3 cellular contexts compared by ENCODE assay signal in genomic region chr20:23131766-23132165, GRCh38.
TF ChIP-seq lines count a peak whose summit lies in the region.

No MANE protein-coding gene starts in this region.

TF ChIP-seq in A549, 52 proteins besides CTCF, POLR2A, EP300 and RAD21:
- no peak for TF ChIP-seq RCOR1 (IDR thresholded peaks at IDR 0.05; ENCODE audit: low read depth, low read length)
- TF ChIP-seq MAZ (IDR thresholded peaks at IDR 0.05; ENCODE audit: borderline replicate concordance, low read depth, low read length): no peak
- TF ChIP-seq MYC (IDR thresholded peaks at IDR 0.05; ENCODE audit: borderline replicate concordance, low read length): no peak
- TF ChIP-seq HOXB5 (CRISPR knock-in tag; IDR thresholded peaks at IDR 0.05): no peak
- no peak for TF ChIP-seq EHMT2 (IDR thresholded peaks at IDR 0.05; ENCODE audit: low read depth)
- no peak for TF ChIP-seq E2F6 (IDR thresholded peaks at IDR 0.05; ENCODE audit: borderline replicate concordance, low read depth)
- no peak for TF ChIP-seq CBX2 (IDR thresholded peaks at IDR 0.05; ENCODE audit: borderline replicate concordance, low read depth)
- TF ChIP-seq PBX3 (IDR thresholded peaks at IDR 0.05): no peak
- TF ChIP-seq NPAS2 (CRISPR knock-in tag; IDR thresholded peaks at IDR 0.05; ENCODE audit: borderline replicate concordance): no peak

TF ChIP-seq in GM23338, 12 proteins besides CTCF, POLR2A, EP300 and RAD21:
- TF ChIP-seq REST (IDR thresholded peaks at IDR 0.05; ENCODE audit: unreplicated experiment) (no peak), EZH2 (IDR thresholded peaks at IDR 0.05; ENCODE audit: low read depth, unreplicated experiment) (no peak), EZH2phosphoT487 (IDR thresholded peaks at IDR 0.05; ENCODE audit: unreplicated experiment) (no peak), ETS1 (IDR thresholded peaks at IDR 0.05) (no peak), ZNF114 (CRISPR knock-in tag; IDR thresholded peaks at IDR 0.05) (no peak), POLR2AphosphoS5 (IDR thresholded peaks at IDR 0.05; ENCODE audit: low read depth) (no peak), NANOG (IDR thresholded peaks at IDR 0.05; ENCODE audit: borderline replicate concordance) (no peak), JUNB (IDR thresholded peaks at IDR 0.05; ENCODE audit: unreplicated experiment) (no peak), CREB1 (CRISPR knock-in tag; IDR thresholded peaks at IDR 0.05; ENCODE audit: low read depth) (no peak)

TF ChIP-seq in endothelial cell of umbilical vein, 7 proteins besides CTCF, POLR2A, EP300 and RAD21:
- TF ChIP-seq FOS (IDR thresholded peaks at IDR 0.05; ENCODE audit: borderline replicate concordance, insufficient read depth, low read length) (no peak), POLR2AphosphoS5 (IDR thresholded peaks at IDR 0.05; ENCODE audit: insufficient read depth, low read depth, low read length) (no peak), MYC (IDR thresholded peaks at IDR 0.05; ENCODE audit: low read depth, low read length) (no peak), MAX (IDR thresholded peaks at IDR 0.05; ENCODE audit: insufficient read depth, insufficient read length) (no peak), GATA2 (IDR thresholded peaks at IDR 0.05; ENCODE audit: insufficient read depth, insufficient read length, low read depth, low read length) (no peak), JUN (IDR thresholded peaks at IDR 0.05; ENCODE audit: borderline replicate concordance, insufficient read depth, insufficient read length, low read depth) (no peak), EZH2 (IDR thresholded peaks at IDR 0.05; ENCODE audit: borderline replicate concordance, low read depth, low read length, severe bottlenecking) (no peak)
